Comparison of ENCODE assay signal across 31 cellular contexts in genomic region chr22:20292673-20293232, GRCh38.
"Had no signal": no experiment of that assay in that cellular context is flagged by ENCODE, and none has a peak within 500 bp of the region (broad histone marks: within the 10 kb centered on the region; RNA-seq: fewer than 3 reads in every experiment).

No MANE protein-coding gene starts in this region.

- H3K27me3 ChIP-seq: dorsolateral prefrontal cortex had no signal

- H3K27me3 Mint-ChIP-seq: activated CD4-positive, alpha-beta memory T cell treated with anti-CD3 and anti-CD28 coated beads for 36 hours; activated CD4-positive, alpha-beta T cell treated with anti-CD3 and anti-CD28 coated beads for 36 hours; central memory CD8-positive, alpha-beta T cell had no signal

- ATAC-seq: activated CD4-positive, alpha-beta T cell treated with anti-CD3 and anti-CD28 coated beads for 36 hours; activated CD8-positive, alpha-beta memory T cell treated with anti-CD3 and anti-CD28 coated beads, Interleukin-2, amount 10 ng/mL, durations not matched to agents 7 days and 5 days; activated CD8-positive, alpha-beta T cell treated with anti-CD3 and anti-CD28 coated beads, Interleukin-2, amount 10 ng/mL, durations not matched to agents 7 days and 5 days; activated naive CD4-positive, alpha-beta T cell treated with anti-CD3 and anti-CD28 coated beads, Interleukin-2, amount 50 U/mL, for 72 hours; esophagus mucosa had no signal

- H3K27ac Mint-ChIP-seq: activated CD4-positive, alpha-beta memory T cell treated with anti-CD3 and anti-CD28 coated beads for 36 hours; activated CD4-positive, alpha-beta T cell treated with anti-CD3 and anti-CD28 coated beads for 36 hours; activated CD4-positive, alpha-beta T cell treated with anti-CD3 and anti-CD28 coated beads, Interleukin-2, amount 10 ng/mL, durations not matched to agents 24 days and 14 days; activated CD8-positive, alpha-beta memory T cell treated with anti-CD3 and anti-CD28 coated beads, Interleukin-2, amount 10 ng/mL, durations not matched to agents 7 days and 5 days; activated CD8-positive, alpha-beta T cell treated with anti-CD3 and anti-CD28 coated beads, Interleukin-2, amount 10 ng/mL, durations not matched to agents 7 days and 5 days; activated naive CD4-positive, alpha-beta T cell treated with anti-CD3 and anti-CD28 coated beads, Interleukin-2, amount 10 ng/mL, durations not matched to agents 7 days and 5 days; activated naive CD4-positive, alpha-beta T cell treated with anti-CD3 and anti-CD28 coated beads, Interleukin-2, amount 50 U/mL, for 72 hours; activated naive CD8-positive, alpha-beta T cell treated with anti-CD3 and anti-CD28 coated beads, Interleukin-2, amount 10 ng/mL, durations not matched to agents 7 days and 5 days; activated T-helper 1 cell treated with anti-CD3 and anti-CD28 coated beads, Interleukin-12 subunit alpha, Interleukin-12 subunit beta, Interleukin-2, Interleukin-4 antibody, amounts not matched to agents 30 ng/mL and 10 ng/mL and 1 ng/mL, durations not matched to agents 14 hours and 24 hours and 36 hours; activated T-helper 2 cell treated with anti-CD3 and anti-CD28 coated beads, Interferon-gamma antibody, Interleukin-2, Interleukin-4, amounts not matched to agents 10 μg/mL and 5 μg/mL and 100 μg/mL, durations not matched to agents 14 hours and 24 hours and 36 hours; dendritic cell treated with granulocyte-macrophage colony-stimulating factor and Interleukin-4, amounts not matched to agents 40 ng/mL and 50 ng/mL, for 4 days; endodermal cell had no signal

- H3K36me3 ChIP-seq: brain microvascular endothelial cell had no signal

- H3K4me1 Mint-ChIP-seq: activated CD4-positive, alpha-beta T cell treated with anti-CD3 and anti-CD28 coated beads for 36 hours; activated CD8-positive, alpha-beta memory T cell treated with anti-CD3 and anti-CD28 coated beads, Interleukin-2, amount 10 ng/mL, durations not matched to agents 7 days and 5 days; activated naive CD8-positive, alpha-beta T cell treated with anti-CD3 and anti-CD28 coated beads, Interleukin-2, amount 10 ng/mL, durations not matched to agents 7 days and 5 days; central memory CD8-positive, alpha-beta T cell; endodermal cell had no signal

- H3K4me3 Mint-ChIP-seq: activated CD4-positive, alpha-beta memory T cell treated with anti-CD3 and anti-CD28 coated beads for 36 hours; activated CD4-positive, alpha-beta T cell treated with anti-CD3 and anti-CD28 coated beads for 36 hours; activated CD4-positive, alpha-beta T cell treated with anti-CD3 and anti-CD28 coated beads, Interleukin-2, amount 10 ng/mL, durations not matched to agents 24 days and 14 days; activated CD8-positive, alpha-beta memory T cell treated with anti-CD3 and anti-CD28 coated beads, Interleukin-2, amount 10 ng/mL, durations not matched to agents 7 days and 5 days; activated CD8-positive, alpha-beta T cell treated with anti-CD3 and anti-CD28 coated beads, Interleukin-2, amount 10 ng/mL, durations not matched to agents 7 days and 5 days; activated naive CD4-positive, alpha-beta T cell treated with anti-CD3 and anti-CD28 coated beads, Interleukin-2, amount 10 ng/mL, durations not matched to agents 7 days and 5 days; activated naive CD8-positive, alpha-beta T cell treated with anti-CD3 and anti-CD28 coated beads, Interleukin-2, amount 10 ng/mL, durations not matched to agents 7 days and 5 days; activated T-helper 1 cell treated with anti-CD3 and anti-CD28 coated beads, Interleukin-12 subunit alpha, Interleukin-12 subunit beta, Interleukin-2, Interleukin-4 antibody, amounts not matched to agents 30 ng/mL and 10 ng/mL and 1 ng/mL, durations not matched to agents 14 hours and 24 hours and 36 hours; central memory CD8-positive, alpha-beta T cell; dendritic cell treated with granulocyte-macrophage colony-stimulating factor and Interleukin-4, amounts not matched to agents 40 ng/mL and 50 ng/mL, for 4 days; endodermal cell had no signal

- H3K4me3 ChIP-seq: coronary artery, dorsolateral prefrontal cortex had no signal

- FAIRE-seq: astrocyte, bronchial epithelial cell, frontal cortex had no signal

- H3K36me3 Mint-ChIP-seq: activated CD4-positive, alpha-beta memory T cell treated with anti-CD3 and anti-CD28 coated beads for 36 hours; activated CD8-positive, alpha-beta memory T cell treated with anti-CD3 and anti-CD28 coated beads, Interleukin-2, amount 10 ng/mL, durations not matched to agents 7 days and 5 days; activated naive CD4-positive, alpha-beta T cell treated with anti-CD3 and anti-CD28 coated beads, Interleukin-2, amount 10 ng/mL, durations not matched to agents 7 days and 5 days; activated naive CD4-positive, alpha-beta T cell treated with anti-CD3 and anti-CD28 coated beads, Interleukin-2, amount 50 U/mL, for 72 hours; activated naive CD8-positive, alpha-beta T cell treated with anti-CD3 and anti-CD28 coated beads, Interleukin-2, amount 10 ng/mL, durations not matched to agents 7 days and 5 days had no signal

- H3K27ac ChIP-seq: brain microvascular endothelial cell, coronary artery, dorsolateral prefrontal cortex had no signal

- H3K9me3 Mint-ChIP-seq: activated CD4-positive, alpha-beta memory T cell treated with anti-CD3 and anti-CD28 coated beads for 36 hours; activated CD4-positive, alpha-beta T cell treated with anti-CD3 and anti-CD28 coated beads, Interleukin-2, amount 10 ng/mL, durations not matched to agents 24 days and 14 days; activated naive CD4-positive, alpha-beta T cell treated with anti-CD3 and anti-CD28 coated beads, Interleukin-2, amount 10 ng/mL, durations not matched to agents 7 days and 5 days; activated naive CD4-positive, alpha-beta T cell treated with anti-CD3 and anti-CD28 coated beads, Interleukin-2, amount 50 U/mL, for 72 hours; activated naive CD8-positive, alpha-beta T cell treated with anti-CD3 and anti-CD28 coated beads, Interleukin-2, amount 10 ng/mL, durations not matched to agents 7 days and 5 days; activated T-helper 1 cell treated with anti-CD3 and anti-CD28 coated beads, Interleukin-12 subunit alpha, Interleukin-12 subunit beta, Interleukin-2, Interleukin-4 antibody, amounts not matched to agents 30 ng/mL and 10 ng/mL and 1 ng/mL, durations not matched to agents 14 hours and 24 hours and 36 hours; activated T-helper 2 cell treated with anti-CD3 and anti-CD28 coated beads, Interferon-gamma antibody, Interleukin-2, Interleukin-4, amounts not matched to agents 10 μg/mL and 5 μg/mL and 100 μg/mL, durations not matched to agents 14 hours and 24 hours and 36 hours; central memory CD8-positive, alpha-beta T cell; dendritic cell treated with granulocyte-macrophage colony-stimulating factor and Interleukin-4, amounts not matched to agents 40 ng/mL and 50 ng/mL, for 4 days; endodermal cell had no signal

- DNase-seq: activated CD4-positive, alpha-beta memory T cell treated with anti-CD3 and anti-CD28 coated beads for 36 hours; activated CD4-positive, alpha-beta T cell treated with anti-CD3 and anti-CD28 coated beads for 36 hours; activated CD4-positive, alpha-beta T cell treated with anti-CD3 and anti-CD28 coated beads, Interleukin-2, amount 10 ng/mL, durations not matched to agents 24 days and 14 days; activated CD4-positive, CD25-positive, alpha-beta regulatory T cell; activated CD4-positive, CD25-positive, alpha-beta regulatory T cell treated with anti-CD3 and anti-CD28 coated beads, Interleukin-2, amount 50 U/mL, for 72 hours; activated CD8-positive, alpha-beta memory T cell treated with anti-CD3 and anti-CD28 coated beads, Interleukin-2, amount 10 ng/mL, durations not matched to agents 7 days and 5 days; activated CD8-positive, alpha-beta memory T cell treated with anti-CD3 and anti-CD28 coated beads, Interleukin-2, amount 50 U/mL, for 4 hours; activated CD8-positive, alpha-beta T cell treated with anti-CD3 and anti-CD28 coated beads, Interleukin-2, amount 10 ng/mL, durations not matched to agents 7 days and 5 days; activated effector memory CD4-positive, alpha-beta T cell treated with anti-CD3 and anti-CD28 coated beads, Interleukin-2, amount 50 U/mL, for 16 hours; activated naive CD4-positive, alpha-beta T cell; activated naive CD4-positive, alpha-beta T cell treated with anti-CD3 and anti-CD28 coated beads, Interleukin-2, amount 10 ng/mL, durations not matched to agents 7 days and 5 days; activated naive CD8-positive, alpha-beta T cell treated with anti-CD3 and anti-CD28 coated beads, Interleukin-2, amount 10 ng/mL, durations not matched to agents 7 days and 5 days; activated T-cell treated with anti-CD3 and anti-CD28 coated beads, Interleukin-2, amount 50 U/mL, for 1 hour; activated T-cell treated with anti-CD3 and anti-CD28 coated beads, Interleukin-2, amount 50 U/mL, for 48 hours; anterior cingulate cortex; brain microvascular endothelial cell; dorsolateral prefrontal cortex; effector memory CD4-positive, alpha-beta T cell; endodermal cell; foreskin fibroblast; T-helper 2 cell had no signal
